ENCODE assay signal across 8 cellular contexts in the genomic region with DNA sequence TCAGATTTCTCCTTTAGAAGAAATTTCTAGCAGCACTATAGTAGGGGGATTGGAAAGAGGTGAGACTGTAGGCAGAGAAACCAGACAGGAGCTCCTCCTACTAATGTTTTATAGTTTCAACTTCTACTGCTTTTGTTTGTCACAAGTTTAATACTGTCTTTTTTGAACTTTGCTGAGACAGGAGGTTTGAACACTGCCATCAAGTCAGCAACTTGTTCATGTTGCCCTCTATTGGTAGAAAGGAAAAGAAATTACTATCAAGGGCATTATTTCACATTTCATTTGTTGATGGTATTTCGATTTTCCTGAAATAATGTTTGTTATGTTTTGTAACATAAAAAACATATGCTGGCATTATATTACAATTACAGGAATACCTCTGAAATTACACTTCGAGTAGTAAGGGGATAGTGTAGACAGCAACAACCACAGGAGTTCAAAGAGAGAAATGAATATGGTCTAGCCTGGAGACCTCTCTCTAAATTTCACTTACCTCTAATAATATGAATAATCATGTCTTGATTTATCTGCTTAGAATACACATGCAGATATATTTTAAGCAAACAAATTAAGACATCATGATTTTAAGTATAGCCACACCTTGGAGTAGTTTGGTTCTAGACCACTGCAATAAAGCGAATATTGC. TPM values are rescaled to one million over a fixed set of nuclear protein-coding genes. Genes with fewer than 3 reads are reported as not detected.
DNase-seq lines count a peak whose midpoint lies in the region; ATAC-seq and TF ChIP-seq lines count a peak whose summit lies in the region.

No MANE protein-coding gene starts in this region.

- no peaks in the 10 kb centered on the region for H3K9me3 ChIP-seq in lung (ENCODE audit: control insufficient read depth in 2 of 2, insufficient read depth in 1 of 2, low read length in 1 of 2)

- no peak overlapping the region for H3K27ac ChIP-seq in lung (ENCODE audit: low read depth in 1 of 2, low read length in 1 of 2)

- peak; percentile 60 for ATAC-seq in GM21390 (IDR thresholded peaks at IDR 0.05; ENCODE audit: unreplicated experiment)
- ATAC-seq in lung (ENCODE audit: insufficient read depth, low FRiP score) = no peak
- ATAC-seq in GM21825 (IDR thresholded peaks at IDR 0.05; ENCODE audit: unreplicated experiment) = no peak
- no peak for ATAC-seq in GM21381 (IDR thresholded peaks at IDR 0.05; ENCODE audit: unreplicated experiment)

- TF ChIP-seq CTCF in choroid plexus epithelial cell (conservative IDR thresholded peaks at IDR 0.05; ENCODE audit: low read depth, low read length) = peak; percentile 75
- TF ChIP-seq CTCF in lung (IDR thresholded peaks at IDR 0.05; ENCODE audit: control extremely low read depth, extremely low read depth) = peak; percentile 28

- DNase-seq in Caki2 (ENCODE audit: low read depth) (peak; percentile 51), NCI-H2227 (lab: John Stamatoyannopoulos, UW; ENCODE audit: unreplicated experiment) (peak; percentile 17), choroid plexus epithelial cell (ENCODE audit: low read depth) (peak; percentile 79), lung (ENCODE audit: low spot score) (no peak), NCI-H187 (lab: John Stamatoyannopoulos, UW) (no peak)

- in situ Hi-C loops in Caki2 (cut with HindIII; ENCODE audit: low pct_unique_long_range_greater_than_20kb, low sequenced_read_pairs) = no loop called here

- no peaks in the 10 kb centered on the region for H3K27me3 ChIP-seq in lung (ENCODE audit: control insufficient read depth, insufficient read depth)

- H3K4me1 ChIP-seq in lung (ENCODE audit: control insufficient read depth in 2 of 2, insufficient read depth in 2 of 2, low read length in 2 of 2) = no peaks in the 10 kb centered on the region

- H3K4me3 ChIP-seq in choroid plexus epithelial cell (ENCODE audit: low read depth, low read length) (no peak overlapping the region), lung (no peak overlapping the region)

- 43 to 51% methylated on average over 3 of the region's 3 CpGs for WGBS in lung, 2 donors

- H3K36me3 ChIP-seq in lung (ENCODE audit: control insufficient read depth in 2 of 2, insufficient read depth in 2 of 2, low read length in 2 of 2) = no peaks in the 10 kb centered on the region

RNA-seq across cellular contexts. Expression of gene CCDC88A, which starts 12.4 kb away (rescaled TPM):
- 8.8 and 18.5 TPM in 2 replicates for total RNA-seq in Caki2 (2014; rRNA removed; shearing (Covaris generic); ENCODE audit: low replicate concordance)
- total RNA-seq in lung = 10 to 100 TPM; 74.7 to 91.9 TPM
- 10 to 100 TPM; 13.3 to 48.3 TPM for polyA plus RNA-seq in lung

Comparison
In these comparisons a context has a peak if more than half of its experiments do, and no peak if none do; other contexts are left out.
1. DNase-seq: peak in Caki2 (single experiment), NCI-H2227 (single experiment) and choroid plexus epithelial cell (single experiment); none in lung (single experiment) and NCI-H187 (0 of 2).